Comparison of ENCODE assay signal across 8 cellular contexts in the genomic region with DNA sequence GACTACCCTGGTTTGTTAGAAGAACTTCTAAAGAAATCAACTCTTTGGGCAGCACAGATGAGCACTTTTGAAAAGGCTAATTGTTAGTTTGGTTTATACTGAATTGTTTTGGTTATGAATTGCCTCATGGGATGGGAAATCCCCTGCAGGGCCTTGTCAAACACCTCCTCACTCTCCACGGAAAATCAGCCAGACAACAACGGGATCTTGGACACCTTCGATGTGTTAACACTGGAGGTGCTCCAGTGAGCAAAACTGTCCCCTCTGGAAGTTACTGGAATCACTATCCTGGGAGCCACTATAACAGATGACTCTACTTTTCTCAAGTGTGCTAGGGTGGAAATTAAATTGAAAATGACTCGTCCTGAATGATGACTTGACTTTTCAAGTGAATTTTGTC. TPM values are rescaled to one million over a fixed set of nuclear protein-coding genes. Genes with fewer than 3 reads are reported as not detected.
DNase-seq lines count a peak whose midpoint lies in the region; ATAC-seq, FAIRE-seq and TF ChIP-seq lines count a peak whose summit lies in the region.

No MANE protein-coding gene starts in this region.

- peaks cover 75% of the 10 kb centered on the region for H4K20me1 ChIP-seq in IMR-90 (ENCODE audit: insufficient read depth, low read length)
- H4K20me1 ChIP-seq in smooth muscle cell (ENCODE audit: low read depth): peaks cover 89% of the 10 kb centered on the region

- TF ChIP-seq CTCF in IMR-90 (conservative IDR thresholded peaks at IDR 0.05; ENCODE audit: low read depth, low read length): 0 out of 2 replicates have a peak, but pooled peaks have one; percentile 10
- no peak for TF ChIP-seq CTCF in bronchial epithelial cell (IDR thresholded peaks at IDR 0.05; ENCODE audit: insufficient read depth, low read length, severe bottlenecking)
- TF ChIP-seq CTCF in smooth muscle cell (IDR thresholded peaks at IDR 0.05; ENCODE audit: borderline replicate concordance, insufficient read depth, poor library complexity, severe bottlenecking): no peak
- TF ChIP-seq CTCF in colonic mucosa (IDR thresholded peaks at IDR 0.05): no peak

- H3K79me2 ChIP-seq in smooth muscle cell (ENCODE audit: low read depth): peaks cover 99% of the 10 kb centered on the region

- H2AK5ac ChIP-seq in IMR-90 (ENCODE audit: low read depth, low read length): no peak overlapping the region

- no TSS peak for BruUV-seq in IMR-90 (replicated peaks; lab: Mats Ljungman, UMichigan)

- no CpG with 5 or more reads among the region's 4 CpGs for WGBS in IMR-90 (ENCODE audit: extremely low coverage in 2 of 2, insufficient read length in 1 of 2), 2 experiments
- WGBS in smooth muscle cell (ENCODE audit: low lambda C conversion rate): 74% methylated on average over 4 of the region's 4 CpGs

- H3K9me3 ChIP-seq in IMR-90 (ENCODE audit: control insufficient read depth, insufficient read depth, low read length) (no peaks in the 10 kb centered on the region), smooth muscle cell (replicated peaks; ENCODE audit: low read depth) (no peaks in the 10 kb centered on the region), colonic mucosa (no peaks in the 10 kb centered on the region)

- TF ChIP-seq RAD21 in IMR-90 (IDR thresholded peaks at IDR 0.05; ENCODE audit: low read length): no peak

- no peak overlapping the region for H2AFZ ChIP-seq in IMR-90 (replicated peaks; ENCODE audit: low read length, poor library complexity)
- no peak overlapping the region for H2AFZ ChIP-seq in smooth muscle cell (ENCODE audit: low read depth)

- in situ Hi-C loops in IMR-90 (cut with MboI; ENCODE audit: low sequenced_read_pairs): no loop called here

- H2BK20ac ChIP-seq in IMR-90 (ENCODE audit: low read depth, low read length): no peak overlapping the region

- H3F3A ChIP-seq in smooth muscle cell (ENCODE audit: low read depth): peaks cover 4% of the 10 kb centered on the region

- H3K4me3 Mint-ChIP-seq in activated CD4-positive, alpha-beta T cell treated with anti-CD3 and anti-CD28 coated beads, Interleukin-2, amount 10 ng/mL, durations not matched to agents 24 days and 14 days: no peak overlapping the region

- ATAC-seq in IMR-90 (ENCODE audit: low read depth) (peak; percentile 41), HG03045 (IDR thresholded peaks at IDR 0.05; ENCODE audit: unreplicated experiment) (no peak)

- peaks cover 27% of the 10 kb centered on the region for H3K9me1 ChIP-seq in IMR-90 (ENCODE audit: insufficient read depth, low read length)

- no peak overlapping the region for H3K4me3 ChIP-seq in IMR-90 (ENCODE audit: insufficient read depth, low read depth, low read length)
- H3K4me3 ChIP-seq in bronchial epithelial cell (ENCODE audit: low read depth, low read length): no peak overlapping the region
- no peak overlapping the region for H3K4me3 ChIP-seq in smooth muscle cell
- no peak overlapping the region for H3K4me3 ChIP-seq in colonic mucosa

- peaks cover 4% of the 10 kb centered on the region for H3K9me3 Mint-ChIP-seq in activated CD4-positive, alpha-beta T cell treated with anti-CD3 and anti-CD28 coated beads, Interleukin-2, amount 10 ng/mL, durations not matched to agents 24 days and 14 days

- H3K14ac ChIP-seq in IMR-90 (replicated peaks; ENCODE audit: low read depth, low read length): no peak overlapping the region

- no peak overlapping the region for H3K27ac ChIP-seq in IMR-90 (ENCODE audit: insufficient read depth, low read length)
- H3K27ac ChIP-seq in smooth muscle cell (ENCODE audit: low read depth): peak overlapping the region; percentile 20
- no peak overlapping the region for H3K27ac ChIP-seq in colonic mucosa

- H3K27me3 Mint-ChIP-seq in activated CD4-positive, alpha-beta T cell treated with anti-CD3 and anti-CD28 coated beads, Interleukin-2, amount 10 ng/mL, durations not matched to agents 24 days and 14 days: no peaks in the 10 kb centered on the region

- no peak overlapping the region for H2BK15ac ChIP-seq in IMR-90 (ENCODE audit: low read depth, low read length)

- H4K8ac ChIP-seq in IMR-90 (ENCODE audit: low read depth in 2 of 2, low read length in 2 of 2): no peak overlapping the region; a peak in 1 of 4 replicates

- POLR2A ChIA-PET in IMR-90 (lab: Charles Lee; ENCODE audit: unreplicated experiment): no interaction called here

- CTCF ChIA-PET in IMR-90 (lab: Yijun Ruan, JAX): no interaction called here

- no peak overlapping the region for H3K27ac Mint-ChIP-seq in activated CD4-positive, alpha-beta T cell treated with anti-CD3 and anti-CD28 coated beads, Interleukin-2, amount 10 ng/mL, durations not matched to agents 24 days and 14 days

- no peak for FAIRE-seq in bronchial epithelial cell (lab: Jason Lieb, UNC)

- peaks cover 26% of the 10 kb centered on the region for H3K4me1 ChIP-seq in IMR-90 (ENCODE audit: control insufficient read depth, insufficient read depth, low read length)
- H3K4me1 ChIP-seq in smooth muscle cell (ENCODE audit: low read depth): peaks cover 25% of the 10 kb centered on the region
- H3K4me1 ChIP-seq in colonic mucosa: peaks cover 1% of the 10 kb centered on the region

- peaks cover 32% of the 10 kb centered on the region for H3K36me3 Mint-ChIP-seq in activated CD4-positive, alpha-beta T cell treated with anti-CD3 and anti-CD28 coated beads, Interleukin-2, amount 10 ng/mL, durations not matched to agents 24 days and 14 days (ENCODE audit: low read depth)

- H3K18ac ChIP-seq in IMR-90 (ENCODE audit: low read depth, low read length): no peak overlapping the region

- peak overlapping the region; percentile 19 for H3K4me2 ChIP-seq in IMR-90 (ENCODE audit: low read depth, low read length)
- no peak overlapping the region for H3K4me2 ChIP-seq in smooth muscle cell

- no peak overlapping the region for H2BK120ac ChIP-seq in IMR-90 (ENCODE audit: low read depth, low read length)

- H4K91ac ChIP-seq in IMR-90 (ENCODE audit: insufficient read depth, low read depth, low read length): no peak overlapping the region

- no peak overlapping the region; the same call in 1 of the 2 replicates for H3K23ac ChIP-seq in IMR-90 (ENCODE audit: low read depth, low read length)

- peaks cover 3% of the 10 kb centered on the region; the same call in 1 of the 2 replicates for H3K36me3 ChIP-seq in IMR-90 (ENCODE audit: control insufficient read depth, insufficient read depth, low read length)
- H3K36me3 ChIP-seq in bronchial epithelial cell (ENCODE audit: control insufficient read depth, insufficient read depth, low read length): no peaks in the 10 kb centered on the region
- H3K36me3 ChIP-seq in smooth muscle cell (ENCODE audit: low read depth): no peaks in the 10 kb centered on the region
- H3K36me3 ChIP-seq in colonic mucosa: no peaks in the 10 kb centered on the region

- H3K56ac ChIP-seq in IMR-90 (ENCODE audit: extremely low read depth, insufficient read depth, low read length): no peak overlapping the region

- H3K79me1 ChIP-seq in IMR-90 (ENCODE audit: low read depth in 1 of 2, low read length in 2 of 2): peaks cover 18 to 72% of the 10 kb centered on the region in 2 experiments

- intact Hi-C loops in activated CD4-positive, alpha-beta T cell treated with anti-CD3 and anti-CD28 coated beads, Interleukin-2, amount 10 ng/mL, durations not matched to agents 24 days and 14 days (cut with micrococcal nuclease): loop anchor here (1.0 kb wide), 3 partner anchors 12 to 36 kb away; no protein-coding TSS in a partner anchor
- intact Hi-C loops in IMR-90 (cut with micrococcal nuclease) (no loop called here), colonic mucosa (cut with DNase I) (no loop called here)

- no peak overlapping the region for H3K4ac ChIP-seq in IMR-90 (ENCODE audit: low read depth, low read length)

- no peak overlapping the region for H4K5ac ChIP-seq in IMR-90 (ENCODE audit: low read depth, low read length)

- H2BK5ac ChIP-seq in IMR-90 (ENCODE audit: low read depth, low read length, poor library complexity, severe bottlenecking): peak overlapping the region; percentile 8

- no peak for TF ChIP-seq POLR2A in IMR-90 (IDR thresholded peaks at IDR 0.05; ENCODE audit: low read depth, low read length)

- no peaks in the 10 kb centered on the region for H3K27me3 ChIP-seq in IMR-90 (ENCODE audit: control insufficient read depth, insufficient read depth, low read length)
- H3K27me3 ChIP-seq in bronchial epithelial cell (ENCODE audit: control insufficient read depth, insufficient read depth, low read length): no peaks in the 10 kb centered on the region
- no peaks in the 10 kb centered on the region for H3K27me3 ChIP-seq in smooth muscle cell (ENCODE audit: low read depth)
- H3K27me3 ChIP-seq in colonic mucosa: no peaks in the 10 kb centered on the region

- peak; percentile 72 for DNase-seq in activated CD4-positive, alpha-beta T cell treated with anti-CD3 and anti-CD28 coated beads, Interleukin-2, amount 10 ng/mL, durations not matched to agents 24 days and 14 days
- no peak for DNase-seq in activated CD4-positive, alpha-beta T cell treated with anti-CD3 and anti-CD28 coated beads for 4 hours
- peak; percentile 64 for DNase-seq in IMR-90
- peak; percentile 34 for DNase-seq in bronchial epithelial cell (ENCODE audit: low read depth)
- no peak for DNase-seq in smooth muscle cell (lab: John Stamatoyannopoulos, UW; ENCODE audit: unreplicated experiment)
- DNase-seq in colonic mucosa: no peak
- DNase-seq in putamen (ENCODE audit: low spot score): no peak

- H3K9ac ChIP-seq in IMR-90 (ENCODE audit: low read depth, low read length) (no peak overlapping the region), smooth muscle cell (ENCODE audit: low read depth) (no peak overlapping the region), colonic mucosa (ENCODE audit: low read depth in 2 of 2, low read length in 2 of 2) (no peak overlapping the region)

- peaks cover 42% of the 10 kb centered on the region for H3K4me1 Mint-ChIP-seq in activated CD4-positive, alpha-beta T cell treated with anti-CD3 and anti-CD28 coated beads, Interleukin-2, amount 10 ng/mL, durations not matched to agents 24 days and 14 days

- dilution Hi-C loops in IMR-90 (cut with HindIII; ENCODE audit: low sequenced_read_pairs, unreplicated experiment): no loop called here

- H2AK9ac ChIP-seq in IMR-90 (replicated peaks; ENCODE audit: low read depth, low read length, poor library complexity): no peak overlapping the region

TF ChIP-seq in IMR-90, 13 proteins besides CTCF, POLR2A, EP300 and RAD21 (continues in another document):
- 0 out of 2 replicates have a peak, but pooled peaks have one; percentile 5 for TF ChIP-seq BHLHE40 (IDR thresholded peaks at IDR 0.05; ENCODE audit: low read depth, low read length)
- peak; percentile 63 for TF ChIP-seq CEBPB (IDR thresholded peaks at IDR 0.05; ENCODE audit: low read depth, low read length)
- no peak for TF ChIP-seq SMC3 (IDR thresholded peaks at IDR 0.05; ENCODE audit: low read depth, low read length)

RNA-seq across cellular contexts. Expression of a gene that starts 38.7 kb away (rescaled TPM):
- 274 and 277 TPM in 2 replicates for total RNA-seq in activated CD4-positive, alpha-beta T cell treated with anti-CD3 and anti-CD28 coated beads, Interleukin-2, amount 10 ng/mL, durations not matched to agents 24 days and 14 days
- 131 and 195 TPM in 2 replicates for total RNA-seq in IMR-90 (2012; rRNA removed)
- 21.5 and 22.2 TPM in 2 replicates for polyA plus RNA-seq in IMR-90 (2012; rRNA removed)
- polyA plus RNA-seq in IMR-90 (2012; cell fraction: cytosol; rRNA removed): 13.8 and 26.3 TPM in 2 replicates
- 36.7 and 50.1 TPM in 2 replicates for polyA plus RNA-seq in IMR-90 (2012; cell fraction: nucleus; rRNA removed; ENCODE audit: low replicate concordance)
- 52.9 and 68.0 TPM in 2 replicates for total RNA-seq in bronchial epithelial cell
- 99.2 and 118 TPM in 2 replicates for total RNA-seq in smooth muscle cell
- 26.7 and 34.2 TPM in 2 replicates for polyA plus RNA-seq in smooth muscle cell
- 10 to 100 TPM; 37.1 to 55.4 TPM for total RNA-seq in colonic mucosa

Comparison
In these comparisons a context has a peak if more than half of its experiments do, and no peak if none do; other contexts are left out.
1. DNase-seq: peak in activated CD4-positive, alpha-beta T cell treated with anti-CD3 and anti-CD28 coated beads, Interleukin-2, amount 10 ng/mL, durations not matched to agents 24 days and 14 days (single experiment), IMR-90 (single experiment) and bronchial epithelial cell (single experiment); none in activated CD4-positive, alpha-beta T cell treated with anti-CD3 and anti-CD28 coated beads for 4 hours (0 of 2), smooth muscle cell (single experiment), colonic mucosa (single experiment) and putamen (single experiment).